Comparison of ENCODE assay signal across 13 cellular contexts in genomic region chr2:161004379-161004778, GRCh38.
DNase-seq lines count a peak whose midpoint lies in the region; ATAC-seq, FAIRE-seq and TF ChIP-seq lines count a peak whose summit lies in the region.
"Had no signal": no experiment of that assay in that cellular context is flagged by ENCODE, and none has a peak within 500 bp of the region (broad histone marks: within the 10 kb centered on the region; RNA-seq: fewer than 3 reads in every experiment).

No MANE protein-coding gene starts in this region.

- H3K9me1 ChIP-seq in endothelial cell of umbilical vein (replicated peaks; ENCODE audit: control insufficient read depth, extremely low read depth, insufficient read depth, low read length), result no peaks in the 10 kb centered on the region

- H2AFZ ChIP-seq in endothelial cell of umbilical vein (ENCODE audit: low read depth, low read length), result no peak overlapping the region

- TF ChIP-seq CTCF in right atrium auricular region (IDR thresholded peaks at IDR 0.05) (peak; percentile 30 to 50), endothelial cell of umbilical vein (IDR thresholded peaks at IDR 0.05; ENCODE audit: extremely low read depth in 1 of 2, insufficient read depth in 1 of 2, low read depth in 1 of 2, low read length in 2 of 2) (peak; percentile 21 to 31)

- ATAC-seq in Right ventricle myocardium inferior (no peak), sciatic nerve (no peak)
- ATAC-seq: activated T-cell treated with anti-CD3 and anti-CD28 coated beads, Interleukin-2, amount 50 U/mL, for 72 hours had no signal

- no peaks in the 10 kb centered on the region for H3K79me2 ChIP-seq in endothelial cell of umbilical vein (ENCODE audit: control insufficient read depth, insufficient read depth, low read length)

- H3K9me3 ChIP-seq in right atrium auricular region, result no peaks in the 10 kb centered on the region
- H3K9me3 ChIP-seq in endothelial cell of umbilical vein (replicated peaks; ENCODE audit: control insufficient read depth, insufficient read depth, low read length), result no peaks in the 10 kb centered on the region
- H3K9me3 ChIP-seq: SJCRH30 had no signal

- H3K4me1 ChIP-seq in right atrium auricular region (no peaks in the 10 kb centered on the region), endothelial cell of umbilical vein (ENCODE audit: control insufficient read depth, extremely low read depth, insufficient read depth, low read length) (no peaks in the 10 kb centered on the region)
- H3K4me1 ChIP-seq: SJCRH30 had no signal

- TF ChIP-seq POLR2A in endothelial cell of umbilical vein (IDR thresholded peaks at IDR 0.05; ENCODE audit: low read depth, low read length), result no peak

- CTCF ChIA-PET in endothelial cell of umbilical vein (lab: Charles Lee), result interaction anchor here (0.5 to 3.8 kb wide), 46 partner anchors 10 to 1129 kb away, joined by 3 to 48 read pairs (median 4); no protein-coding TSS in a partner anchor

- H3K4me3 ChIP-seq in right atrium auricular region, result no peak overlapping the region
- H3K4me3 ChIP-seq in endothelial cell of umbilical vein (replicated peaks in 1 of 3; ENCODE audit: insufficient read depth in 1 of 3, low read depth in 1 of 3, low read length in 3 of 3), result no peak overlapping the region
- H3K4me3 ChIP-seq: SJCRH30 had no signal

- FAIRE-seq in endothelial cell of umbilical vein (lab: Jason Lieb, UNC), result peak; percentile 73
- no peak for FAIRE-seq in urothelium cell line (lab: Jason Lieb, UNC)

- H3K27ac ChIP-seq in right atrium auricular region, result no peak overlapping the region
- no peak overlapping the region for H3K27ac ChIP-seq in endothelial cell of umbilical vein (ENCODE audit: insufficient read depth, low read depth, low read length)
- H3K27ac ChIP-seq: epithelial cell of prostate, SJCRH30 had no signal

- dilution Hi-C loops in endothelial cell of umbilical vein (cut with MboI; ENCODE audit: extremely low pct_ligation_motif_present, low sequenced_read_pairs), result no loop called here

- H3K36me3 ChIP-seq in right atrium auricular region, result no peaks in the 10 kb centered on the region
- no peaks in the 10 kb centered on the region for H3K36me3 ChIP-seq in endothelial cell of umbilical vein (ENCODE audit: control insufficient read depth in 2 of 2, extremely low read depth in 1 of 2, insufficient read depth in 2 of 2, low read length in 2 of 2)
- H3K36me3 ChIP-seq: SJCRH30 had no signal

- intact Hi-C loops in Right ventricle myocardium inferior (cut with DNase I) (loop anchor here (10.0 kb wide), 1 partner anchor 60 kb away; no protein-coding TSS in a partner anchor), endothelial cell of umbilical vein (cut with micrococcal nuclease) (no loop called here), sciatic nerve (cut with DNase I) (no loop called here)

- H4K20me1 ChIP-seq in endothelial cell of umbilical vein (replicated peaks; ENCODE audit: control insufficient read depth, extremely low read depth, insufficient read depth, low read length), result no peaks in the 10 kb centered on the region

- no peaks in the 10 kb centered on the region for H3K27me3 ChIP-seq in right atrium auricular region
- no peaks in the 10 kb centered on the region for H3K27me3 ChIP-seq in endothelial cell of umbilical vein (ENCODE audit: control insufficient read depth in 2 of 2, insufficient read depth in 2 of 2, low read length in 2 of 2)
- H3K27me3 ChIP-seq: SJCRH30 had no signal

- H3K9ac ChIP-seq in endothelial cell of umbilical vein (replicated peaks; ENCODE audit: extremely low read depth, insufficient read depth, low read length), result no peak overlapping the region

- BruUV-seq in endothelial cell of umbilical vein (replicated peaks; lab: Mats Ljungman, UMichigan), result no TSS peak

- no peak for DNase-seq in right atrium auricular region (ENCODE audit: low spot score)
- DNase-seq in Right ventricle myocardium inferior (ENCODE audit: missing footprints), result no peak
- peak; percentile 10 for DNase-seq in MV-4-11 (lab: John Stamatoyannopoulos, UW)
- peak; percentile 22 for DNase-seq in endothelial cell of umbilical vein (ENCODE audit: low read depth, low spot score)
- DNase-seq in urothelium cell line (ENCODE audit: low spot score), result peak; percentile 11
- no peak for DNase-seq in NCI-H510A treated with DMSO at 0.1 percent for 48 hours (lab: John Stamatoyannopoulos, UW)
- no peak for DNase-seq in stimulated activated CD4-positive, alpha-beta T cell treated with anti-CD3 and anti-CD28 coated beads, Interleukin-1b, Interleukin-23, amount 100 ng/mL, for 48 hours
- no peak for DNase-seq in sciatic nerve (ENCODE audit: low spot score)
- DNase-seq: activated T-cell treated with anti-CD3 and anti-CD28 coated beads, Interleukin-2, amount 50 U/mL, for 72 hours; GF-D8; naive B cell had no signal

- no peak overlapping the region for H3K4me2 ChIP-seq in endothelial cell of umbilical vein (ENCODE audit: insufficient read depth, low read length)

- POLR2A ChIA-PET in endothelial cell of umbilical vein (lab: Charles Lee), result no interaction called here

TF ChIP-seq in endothelial cell of umbilical vein, 7 proteins besides CTCF, POLR2A, EP300 and RAD21:
- TF ChIP-seq EZH2 (IDR thresholded peaks at IDR 0.05; ENCODE audit: borderline replicate concordance, low read depth, low read length, severe bottlenecking), result no peak
- no peak for TF ChIP-seq GATA2 (IDR thresholded peaks at IDR 0.05; ENCODE audit: insufficient read depth, insufficient read length, low read depth, low read length)
- TF ChIP-seq, protein P1, sequence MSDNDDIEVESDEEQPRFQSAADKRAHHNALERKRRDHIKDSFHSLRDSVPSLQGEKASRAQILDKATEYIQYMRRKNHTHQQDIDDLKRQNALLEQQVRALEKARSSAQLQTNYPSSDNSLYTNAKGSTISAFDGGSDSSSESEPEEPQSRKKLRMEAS (IDR thresholded peaks at IDR 0.05; ENCODE audit: insufficient read depth, insufficient read length), result no peak
- no peak for TF ChIP-seq JUN (IDR thresholded peaks at IDR 0.05; ENCODE audit: borderline replicate concordance, insufficient read depth, insufficient read length, low read depth)
- TF ChIP-seq POLR2AphosphoS5 (IDR thresholded peaks at IDR 0.05; ENCODE audit: insufficient read depth, low read depth, low read length), result no peak
- no peak for TF ChIP-seq MYC (IDR thresholded peaks at IDR 0.05; ENCODE audit: low read depth, low read length)
- no peak for TF ChIP-seq FOS (IDR thresholded peaks at IDR 0.05; ENCODE audit: borderline replicate concordance, insufficient read depth, low read length)

Comparison
In these comparisons a context has a peak if more than half of its experiments do, and no peak if none do; other contexts are left out.
1. DNase-seq: peak in MV-4-11 (single experiment), endothelial cell of umbilical vein (single experiment) and urothelium cell line (single experiment); none in right atrium auricular region (single experiment), Right ventricle myocardium inferior (single experiment), NCI-H510A treated with DMSO at 0.1 percent for 48 hours (single experiment), stimulated activated CD4-positive, alpha-beta T cell treated with anti-CD3 and anti-CD28 coated beads, Interleukin-1b, Interleukin-23, amount 100 ng/mL, for 48 hours (single experiment) and sciatic nerve (single experiment).